19 cellular contexts compared by ENCODE assay signal in genomic region chr6:123636282-123636681, GRCh38. TPM values are rescaled to one million over a fixed set of nuclear protein-coding genes. Genes with fewer than 3 reads are reported as not detected.
DNase-seq lines count a peak whose midpoint lies in the region; ATAC-seq and TF ChIP-seq lines count a peak whose summit lies in the region.
"Had no signal": no experiment of that assay in that cellular context is flagged by ENCODE, and none has a peak within 500 bp of the region (broad histone marks: within the 10 kb centered on the region; RNA-seq: fewer than 3 reads in every experiment).

No MANE protein-coding gene starts in this region.

- H3K9me2 ChIP-seq in PC-9 (ENCODE audit: insufficient read depth) = no peaks in the 10 kb centered on the region

- intact Hi-C loops in PC-9 (cut with micrococcal nuclease; ENCODE audit: unreplicated experiment) (no loop called here), gastrocnemius medialis (cut with DNase I; ENCODE audit: low total_unique reads) (loop anchor here (2.0 kb wide), 1 partner anchor 117 kb away; no protein-coding TSS in a partner anchor)

- ATAC-seq in gastrocnemius medialis (peak; percentile 66 to 76), GM21576 (IDR thresholded peaks at IDR 0.05; ENCODE audit: unreplicated experiment) (no peak), HG03025 (IDR thresholded peaks at IDR 0.05; ENCODE audit: low FRiP score, unreplicated experiment) (no peak)

- H3F3A ChIP-seq in PC-9 (ENCODE audit: insufficient read depth, low read depth) = no peaks in the 10 kb centered on the region

- H3K4ac ChIP-seq in mesendoderm (ENCODE audit: low read depth, low read length) = no peak overlapping the region

- in situ Hi-C loops in gastrocnemius medialis (cut with MboI; ENCODE audit: low sequenced_read_pairs in 4 of 4) = no loop called here

- TF ChIP-seq POLR2A in gastrocnemius medialis (IDR thresholded peaks at IDR 0.05) = no peak

- no peak overlapping the region for H2BK120ac ChIP-seq in mesendoderm (ENCODE audit: low read depth, low read length)

- BruUV-seq in PC-9 (replicated peaks; lab: Mats Ljungman, UMichigan) = no TSS peak

- no peaks in the 10 kb centered on the region for H3K79me2 ChIP-seq in PC-9 (ENCODE audit: low read depth)
- H3K79me2 ChIP-seq in mesendoderm (ENCODE audit: control insufficient read depth, insufficient read depth, low read length) = no peaks in the 10 kb centered on the region

- H2AFZ ChIP-seq in PC-9 = peak overlapping the region; percentile 34; the same call in 1 of the 2 replicates

- H3K4me2 ChIP-seq in PC-9 (no peak overlapping the region), mesendoderm (ENCODE audit: low read length) (no peak overlapping the region)

- no peak overlapping the region for H3K9ac ChIP-seq in mesendoderm (ENCODE audit: low read length)

- peak overlapping the region; percentile 41 for H2BK15ac ChIP-seq in mesendoderm (replicated peaks; ENCODE audit: low read depth)

- no peaks in the 10 kb centered on the region for H4K20me1 ChIP-seq in PC-9 (ENCODE audit: insufficient read depth)

- H3K9me3 ChIP-seq in PC-9 (ENCODE audit: insufficient read depth, low read depth) (no peaks in the 10 kb centered on the region), cardiac muscle cell (ENCODE audit: low read depth) (no peaks in the 10 kb centered on the region), gastrocnemius medialis (no peaks in the 10 kb centered on the region)
- H3K9me3 ChIP-seq: SJSA1 had no signal

- H3K27me3 ChIP-seq in PC-9 (ENCODE audit: insufficient read depth, low read depth) = no peaks in the 10 kb centered on the region
- H3K27me3 ChIP-seq in cardiac muscle cell = no peaks in the 10 kb centered on the region
- no peaks in the 10 kb centered on the region for H3K27me3 ChIP-seq in mesendoderm (ENCODE audit: insufficient read depth, low read length, poor library complexity)
- H3K27me3 ChIP-seq in gastrocnemius medialis = no peaks in the 10 kb centered on the region
- H3K27me3 ChIP-seq: SJSA1 had no signal

- no peak overlapping the region for H2AK5ac ChIP-seq in mesendoderm (ENCODE audit: low read length)

- H4K5ac ChIP-seq in mesendoderm (ENCODE audit: low read length) = no peak overlapping the region

- H3K4me1 ChIP-seq in PC-9 (replicated peaks; ENCODE audit: insufficient read depth) = no peaks in the 10 kb centered on the region
- peaks cover 62% of the 10 kb centered on the region for H3K4me1 ChIP-seq in cardiac muscle cell (ENCODE audit: low read depth)
- H3K4me1 ChIP-seq in mesendoderm (ENCODE audit: control insufficient read depth, low read depth, low read length) = peaks cover 3% of the 10 kb centered on the region
- peaks cover 26 to 55% of the 10 kb centered on the region in 2 donors for H3K4me1 ChIP-seq in gastrocnemius medialis
- H3K4me1 ChIP-seq: SJSA1 had no signal

- no peak overlapping the region for H4K8ac ChIP-seq in mesendoderm (ENCODE audit: low read depth, low read length)

- H2BK5ac ChIP-seq in mesendoderm (ENCODE audit: low read length) = peak overlapping the region; percentile 45

- WGBS in mesendoderm (ENCODE audit: extremely low coverage, insufficient coverage, low lambda C conversion rate) = no CpG with 5 or more reads among the region's 1 CpG

- H3K4me3 ChIP-seq in PC-9 (no peak overlapping the region), cardiac muscle cell (peak overlapping the region; percentile 69), mesendoderm (ENCODE audit: low read length) (no peak overlapping the region), gastrocnemius medialis (peak overlapping the region; percentile 46 to 62 (median 57))
- H3K4me3 ChIP-seq: SJSA1 had no signal

- no peak for DNase-seq in PC-9
- peak in 1 of 2 donors; percentile 49 for DNase-seq in cardiac muscle cell (ENCODE audit: low read depth in 1 of 2, low spot score in 1 of 2)
- DNase-seq in mesendoderm = no peak
- no peak for DNase-seq in gastrocnemius medialis
- no peak for DNase-seq in activated gamma-delta T cell treated with Interleukin-2 at 50 U/mL for 16 hours
- DNase-seq in substantia nigra (lab: John Stamatoyannopoulos, UW) = no peak
- DNase-seq: ACHN, AML-193, DMS 273 treated with DMSO at 0.1 percent for 48 hours, H7, NCI-H1417 treated with DMSO at 0.1 percent for 48 hours, NCI-H1930 had no signal

- H3K36me3 ChIP-seq in PC-9 (ENCODE audit: low read depth) = no peaks in the 10 kb centered on the region
- no peaks in the 10 kb centered on the region for H3K36me3 ChIP-seq in cardiac muscle cell
- H3K36me3 ChIP-seq in mesendoderm (ENCODE audit: control insufficient read depth, insufficient read depth, low read length) = no peaks in the 10 kb centered on the region
- H3K36me3 ChIP-seq in gastrocnemius medialis = no peaks in the 10 kb centered on the region
- H3K36me3 ChIP-seq: SJSA1 had no signal

- H3K18ac ChIP-seq in mesendoderm (ENCODE audit: low read length) = no peak overlapping the region

- CTCF ChIA-PET in PC-9 (lab: Charles Lee) = no interaction called here

- POLR2A ChIA-PET in PC-9 (lab: Charles Lee; ENCODE audit: unreplicated experiment) = no interaction called here

- H3K27ac ChIP-seq in PC-9 (no peak overlapping the region), cardiac muscle cell (peak overlapping the region; percentile 93), mesendoderm (ENCODE audit: low read depth, low read length) (peak overlapping the region; percentile 66), gastrocnemius medialis (peak overlapping the region; percentile 89 to 97 (median 92)), substantia nigra (ENCODE audit: low read depth, low read length, poor library complexity, severe bottlenecking) (no peak overlapping the region)
- H3K27ac ChIP-seq: RWPE1, SJSA1 had no signal

- TF ChIP-seq CTCF in PC-9 (conservative IDR thresholded peaks at IDR 0.05) = no peak
- TF ChIP-seq CTCF in cardiac muscle cell (IDR thresholded peaks at IDR 0.05; ENCODE audit: low read depth, low read length) = no peak
- TF ChIP-seq CTCF in gastrocnemius medialis (IDR thresholded peaks at IDR 0.05 in 4 of 5, conservative IDR thresholded peaks at IDR 0.05 in 1 of 5) = no peak

- no peaks in the 10 kb centered on the region for H3K79me1 ChIP-seq in mesendoderm (ENCODE audit: low read length)

- peak overlapping the region; percentile 45 for H3K56ac ChIP-seq in mesendoderm (ENCODE audit: low read length)

- no peak overlapping the region for H3K23ac ChIP-seq in mesendoderm (ENCODE audit: low read length)

RNA-seq across cellular contexts. Expression of gene TRDN, which starts 0.5 kb away (rescaled TPM):
- total RNA-seq in PC-9 (2021) = not detected in 2 replicates
- total RNA-seq in cardiac muscle cell = 33.1 and 58.0 TPM in 2 replicates
- polyA plus RNA-seq in cardiac muscle cell = 200 and 285 TPM in 2 replicates
- polyA plus RNA-seq in mesendoderm (2013, experiment 1 of 2) = 123 TPM
- polyA plus RNA-seq in mesendoderm (2013, experiment 2 of 2) = 118 TPM
- total RNA-seq in gastrocnemius medialis = 100 to 1,000 TPM; 190 to 628 (median 296) TPM
- total RNA-seq: LHCN-M2, SJSA1 had no signal
- polyA plus RNA-seq: CD14-positive monocyte, IgD-negative memory B cell had no signal

Comparison
In these comparisons a context has a peak if more than half of its experiments do, and no peak if none do; other contexts are left out.
1. H3K27ac ChIP-seq: peak in cardiac muscle cell (single experiment), mesendoderm (single experiment) and gastrocnemius medialis (4 of 4); none in PC-9 (single experiment) and substantia nigra (single experiment).
2. H3K4me3 ChIP-seq: peak in cardiac muscle cell (single experiment) and gastrocnemius medialis (4 of 4); none in PC-9 (single experiment) and mesendoderm (single experiment).
3. ATAC-seq: peak in gastrocnemius medialis (2 of 2); none in GM21576 (single experiment) and HG03025 (single experiment).
4. RNA of gene TRDN, which starts 0.5 kb away (total RNA-seq): 190 to 628 TPM in gastrocnemius medialis and 33.1 to 58.0 TPM in cardiac muscle cell; not detected in PC-9; every median in the first group is over 10 times any median in the second.